1 cellular context compared by ENCODE assay signal in the genomic region with DNA sequence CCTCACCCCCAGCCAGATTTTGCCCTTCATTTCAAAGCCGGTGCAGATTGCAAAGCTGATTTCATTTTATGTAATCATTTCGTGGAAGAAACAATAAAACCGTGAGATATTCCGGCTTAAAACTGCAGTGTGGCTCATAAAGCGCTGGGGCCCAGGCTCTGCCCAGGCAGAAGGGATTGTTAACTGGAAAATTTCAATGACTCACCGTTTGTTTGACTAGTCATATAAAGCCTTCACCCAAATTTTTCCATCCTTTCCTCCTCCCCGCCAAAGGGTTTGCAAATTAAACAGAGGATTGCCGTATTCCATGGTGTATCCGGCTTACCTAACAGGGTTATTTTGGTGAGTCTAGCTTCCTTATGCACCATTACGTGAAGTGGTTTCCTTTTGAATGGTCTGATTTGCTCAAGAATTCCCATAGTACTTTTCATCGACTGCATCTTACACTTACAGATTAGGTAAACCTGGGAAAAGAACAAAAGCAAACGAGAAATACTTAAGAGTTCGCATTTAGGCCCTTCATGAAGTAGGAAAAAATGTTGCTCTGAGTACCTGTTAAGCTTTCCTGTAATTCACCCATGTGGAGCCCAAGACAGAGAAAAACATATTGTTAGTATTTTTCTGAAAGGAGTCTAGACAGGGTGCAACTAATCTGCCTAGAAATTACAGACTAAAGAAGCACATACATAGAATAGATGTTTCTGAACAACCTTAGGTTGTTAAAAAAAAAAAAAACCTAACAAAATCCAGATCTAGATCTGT.
TF ChIP-seq lines count a peak whose summit lies in the region.

No MANE protein-coding gene starts in this region.

TF ChIP-seq in HepG2, 621 proteins besides CTCF, POLR2A, EP300 and RAD21 (continued from another document and continues in another):
- TF ChIP-seq NFAT5 (CRISPR knock-in tag; IDR thresholded peaks at IDR 0.05) = peak; percentile 77
- TF ChIP-seq ISX (CRISPR knock-in tag; conservative IDR thresholded peaks at IDR 0.05) = no peak
- TF ChIP-seq ESRRA (CRISPR knock-in tag; IDR thresholded peaks at IDR 0.05; ENCODE audit: low read depth) = 0 out of 2 replicates have a peak, but pooled peaks have one; percentile 11
- TF ChIP-seq, protein P1, sequence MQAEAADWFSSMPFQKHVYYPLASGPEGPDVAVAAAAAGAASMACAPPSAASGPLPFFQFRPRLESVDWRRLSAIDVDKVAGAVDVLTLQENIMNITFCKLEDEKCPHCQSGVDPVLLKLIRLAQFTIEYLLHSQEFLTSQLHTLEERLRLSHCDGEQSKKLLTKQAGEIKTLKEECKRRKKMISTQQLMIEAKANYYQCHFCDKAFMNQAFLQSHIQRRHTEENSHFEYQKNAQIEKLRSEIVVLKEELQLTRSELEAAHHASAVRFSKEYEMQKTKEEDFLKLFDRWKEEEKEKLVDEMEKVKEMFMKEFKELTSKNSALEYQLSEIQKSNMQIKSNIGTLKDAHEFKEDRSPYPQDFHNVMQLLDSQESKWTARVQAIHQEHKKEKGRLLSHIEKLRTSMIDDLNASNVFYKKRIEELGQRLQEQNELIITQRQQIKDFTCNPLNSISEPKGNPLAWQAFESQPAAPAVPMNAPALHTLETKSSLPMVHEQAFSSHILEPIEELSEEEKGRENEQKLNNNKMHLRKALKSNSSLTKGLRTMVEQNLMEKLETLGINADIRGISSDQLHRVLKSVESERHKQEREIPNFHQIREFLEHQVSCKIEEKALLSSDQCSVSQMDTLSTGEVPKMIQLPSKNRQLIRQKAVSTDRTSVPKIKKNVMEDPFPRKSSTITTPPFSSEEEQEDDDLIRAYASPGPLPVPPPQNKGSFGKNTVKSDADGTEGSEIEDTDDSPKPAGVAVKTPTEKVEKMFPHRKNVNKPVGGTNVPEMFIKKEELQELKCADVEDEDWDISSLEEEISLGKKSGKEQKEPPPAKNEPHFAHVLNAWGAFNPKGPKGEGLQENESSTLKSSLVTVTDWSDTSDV (CRISPR knock-in tag; IDR thresholded peaks at IDR 0.05) = no peak
- TF ChIP-seq CREB3 (CRISPR knock-in tag; IDR thresholded peaks at IDR 0.05) = no peak
- TF ChIP-seq ZNF713 (CRISPR knock-in tag; IDR thresholded peaks at IDR 0.05) = no peak
- no peak for TF ChIP-seq HOXA7 (CRISPR knock-in tag; IDR thresholded peaks at IDR 0.05)
- TF ChIP-seq ZC3H13 (CRISPR knock-in tag; IDR thresholded peaks at IDR 0.05) = no peak
- TF ChIP-seq ZHX1 (CRISPR knock-in tag; IDR thresholded peaks at IDR 0.05; ENCODE audit: low read depth) = no peak
- TF ChIP-seq, protein P2, sequence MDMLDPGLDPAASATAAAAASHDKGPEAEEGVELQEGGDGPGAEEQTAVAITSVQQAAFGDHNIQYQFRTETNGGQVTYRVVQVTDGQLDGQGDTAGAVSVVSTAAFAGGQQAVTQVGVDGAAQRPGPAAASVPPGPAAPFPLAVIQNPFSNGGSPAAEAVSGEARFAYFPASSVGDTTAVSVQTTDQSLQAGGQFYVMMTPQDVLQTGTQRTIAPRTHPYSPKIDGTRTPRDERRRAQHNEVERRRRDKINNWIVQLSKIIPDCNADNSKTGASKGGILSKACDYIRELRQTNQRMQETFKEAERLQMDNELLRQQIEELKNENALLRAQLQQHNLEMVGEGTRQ (IDR thresholded peaks at IDR 0.05; ENCODE audit: low read depth, low read length) = no peak
- TF ChIP-seq, protein P2 (CRISPR knock-in tag; IDR thresholded peaks at IDR 0.05; ENCODE audit: borderline replicate concordance) = 0 out of 2 replicates have a peak, but pooled peaks have one; percentile 29
- TF ChIP-seq ZNF644 (CRISPR knock-in tag; IDR thresholded peaks at IDR 0.05; ENCODE audit: low read depth) = peak; percentile 73
- no peak for TF ChIP-seq SUZ12 (IDR thresholded peaks at IDR 0.05; ENCODE audit: low read depth, low read length)
- 0 out of 2 replicates have a peak, but pooled peaks have one; percentile 3 for TF ChIP-seq ZNF607 (CRISPR knock-in tag; IDR thresholded peaks at IDR 0.05; ENCODE audit: borderline replicate concordance)
- TF ChIP-seq ATF7 (IDR thresholded peaks at IDR 0.05) = no peak
- no peak for TF ChIP-seq ATF7 (CRISPR knock-in tag; IDR thresholded peaks at IDR 0.05)
- peak; percentile 92 for TF ChIP-seq ZNF816 (CRISPR knock-in tag; IDR thresholded peaks at IDR 0.05; ENCODE audit: borderline replicate concordance)
- TF ChIP-seq NONO (IDR thresholded peaks at IDR 0.05) = no peak
- no peak; the same call in 1 of the 2 replicates for TF ChIP-seq NONO (CRISPR knock-in tag; conservative IDR thresholded peaks at IDR 0.05)
- TF ChIP-seq SAP130 (CRISPR knock-in tag; IDR thresholded peaks at IDR 0.05; ENCODE audit: low read depth) = 0 out of 2 replicates have a peak, but pooled peaks have one; percentile 38
- TF ChIP-seq, protein P3, sequence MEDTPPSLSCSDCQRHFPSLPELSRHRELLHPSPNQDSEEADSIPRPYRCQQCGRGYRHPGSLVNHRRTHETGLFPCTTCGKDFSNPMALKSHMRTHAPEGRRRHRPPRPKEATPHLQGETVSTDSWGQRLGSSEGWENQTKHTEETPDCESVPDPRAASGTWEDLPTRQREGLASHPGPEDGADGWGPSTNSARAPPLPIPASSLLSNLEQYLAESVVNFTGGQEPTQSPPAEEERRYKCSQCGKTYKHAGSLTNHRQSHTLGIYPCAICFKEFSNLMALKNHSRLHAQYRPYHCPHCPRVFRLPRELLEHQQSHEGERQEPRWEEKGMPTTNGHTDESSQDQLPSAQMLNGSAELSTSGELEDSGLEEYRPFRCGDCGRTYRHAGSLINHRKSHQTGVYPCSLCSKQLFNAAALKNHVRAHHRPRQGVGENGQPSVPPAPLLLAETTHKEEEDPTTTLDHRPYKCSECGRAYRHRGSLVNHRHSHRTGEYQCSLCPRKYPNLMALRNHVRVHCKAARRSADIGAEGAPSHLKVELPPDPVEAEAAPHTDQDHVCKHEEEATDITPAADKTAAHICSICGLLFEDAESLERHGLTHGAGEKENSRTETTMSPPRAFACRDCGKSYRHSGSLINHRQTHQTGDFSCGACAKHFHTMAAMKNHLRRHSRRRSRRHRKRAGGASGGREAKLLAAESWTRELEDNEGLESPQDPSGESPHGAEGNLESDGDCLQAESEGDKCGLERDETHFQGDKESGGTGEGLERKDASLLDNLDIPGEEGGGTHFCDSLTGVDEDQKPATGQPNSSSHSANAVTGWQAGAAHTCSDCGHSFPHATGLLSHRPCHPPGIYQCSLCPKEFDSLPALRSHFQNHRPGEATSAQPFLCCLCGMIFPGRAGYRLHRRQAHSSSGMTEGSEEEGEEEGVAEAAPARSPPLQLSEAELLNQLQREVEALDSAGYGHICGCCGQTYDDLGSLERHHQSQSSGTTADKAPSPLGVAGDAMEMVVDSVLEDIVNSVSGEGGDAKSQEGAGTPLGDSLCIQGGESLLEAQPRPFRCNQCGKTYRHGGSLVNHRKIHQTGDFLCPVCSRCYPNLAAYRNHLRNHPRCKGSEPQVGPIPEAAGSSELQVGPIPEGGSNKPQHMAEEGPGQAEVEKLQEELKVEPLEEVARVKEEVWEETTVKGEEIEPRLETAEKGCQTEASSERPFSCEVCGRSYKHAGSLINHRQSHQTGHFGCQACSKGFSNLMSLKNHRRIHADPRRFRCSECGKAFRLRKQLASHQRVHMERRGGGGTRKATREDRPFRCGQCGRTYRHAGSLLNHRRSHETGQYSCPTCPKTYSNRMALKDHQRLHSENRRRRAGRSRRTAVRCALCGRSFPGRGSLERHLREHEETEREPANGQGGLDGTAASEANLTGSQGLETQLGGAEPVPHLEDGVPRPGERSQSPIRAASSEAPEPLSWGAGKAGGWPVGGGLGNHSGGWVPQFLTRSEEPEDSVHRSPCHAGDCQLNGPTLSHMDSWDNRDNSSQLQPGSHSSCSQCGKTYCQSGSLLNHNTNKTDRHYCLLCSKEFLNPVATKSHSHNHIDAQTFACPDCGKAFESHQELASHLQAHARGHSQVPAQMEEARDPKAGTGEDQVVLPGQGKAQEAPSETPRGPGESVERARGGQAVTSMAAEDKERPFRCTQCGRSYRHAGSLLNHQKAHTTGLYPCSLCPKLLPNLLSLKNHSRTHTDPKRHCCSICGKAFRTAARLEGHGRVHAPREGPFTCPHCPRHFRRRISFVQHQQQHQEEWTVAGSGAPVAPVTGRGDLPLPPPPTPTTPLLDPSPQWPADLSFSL (CRISPR knock-in tag; IDR thresholded peaks at IDR 0.05) = no peak
- no peak for TF ChIP-seq TBX2 (CRISPR knock-in tag; IDR thresholded peaks at IDR 0.05; ENCODE audit: borderline replicate concordance)
- TF ChIP-seq NR1H2 (CRISPR knock-in tag; IDR thresholded peaks at IDR 0.05; ENCODE audit: borderline replicate concordance, low read depth) = no peak
- no peak for TF ChIP-seq RARG (CRISPR knock-in tag; IDR thresholded peaks at IDR 0.05; ENCODE audit: low read depth)
- TF ChIP-seq ZFP36L2 (CRISPR knock-in tag; IDR thresholded peaks at IDR 0.05) = peak; percentile 33; the same call in 1 of the 2 replicates
- no peak for TF ChIP-seq NBN (conservative IDR thresholded peaks at IDR 0.05)
- TF ChIP-seq ZFP1 (CRISPR knock-in tag; IDR thresholded peaks at IDR 0.05) = no peak; the same call in 1 of the 2 replicates
- TF ChIP-seq KDM5A (IDR thresholded peaks at IDR 0.05; ENCODE audit: borderline replicate concordance, low read length) = 0 out of 2 replicates have a peak, but pooled peaks have one; percentile 79
- TF ChIP-seq ZNF496 (CRISPR knock-in tag; IDR thresholded peaks at IDR 0.05; ENCODE audit: insufficient replicate concordance) = no peak
- no peak for TF ChIP-seq FOXA1 (IDR thresholded peaks at IDR 0.05)
- TF ChIP-seq FOXA1 (CRISPR knock-in tag; IDR thresholded peaks at IDR 0.05) = peak; percentile 82
- TF ChIP-seq ZNF275 (CRISPR knock-in tag; IDR thresholded peaks at IDR 0.05; ENCODE audit: borderline replicate concordance) = no peak
- TF ChIP-seq CREM (IDR thresholded peaks at IDR 0.05) = no peak; the same call in 1 of the 2 replicates
- no peak for TF ChIP-seq CREM (CRISPR knock-in tag; IDR thresholded peaks at IDR 0.05)
